ENCODE assay signal across 9 cellular contexts in the genomic region with DNA sequence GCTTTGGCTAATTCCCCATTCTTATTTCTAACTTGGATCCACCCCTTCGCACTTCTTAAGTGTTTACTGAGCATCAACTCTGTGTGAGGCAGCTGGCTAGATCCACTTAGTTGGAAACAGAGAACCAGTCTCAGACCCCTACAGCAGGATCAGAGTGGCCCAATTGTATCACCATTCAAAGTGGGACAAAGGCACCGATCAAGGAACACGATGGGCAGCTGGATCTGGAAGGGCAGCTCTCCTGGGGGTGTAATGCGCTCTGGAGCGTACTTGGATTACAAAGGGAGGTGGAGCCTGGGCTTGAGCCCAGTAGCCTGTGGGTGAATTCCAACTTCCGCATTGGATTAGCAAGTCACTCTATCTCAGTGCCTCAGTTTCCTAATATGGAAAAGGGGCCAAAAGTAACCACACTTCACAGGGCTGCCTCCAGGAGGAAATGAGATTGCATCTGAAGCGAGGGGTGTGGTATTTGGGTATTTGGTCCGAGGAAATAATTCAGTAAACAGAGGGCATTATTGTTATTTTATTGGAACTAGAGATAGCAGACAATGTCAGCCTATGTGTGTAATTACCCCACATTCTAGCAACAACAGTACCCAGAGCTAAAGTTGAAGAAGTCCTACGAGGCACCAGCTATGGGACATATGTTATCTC. TPM values are rescaled to one million over a fixed set of nuclear protein-coding genes. Genes with fewer than 3 reads are reported as not detected.
DNase-seq lines count a peak whose midpoint lies in the region; ATAC-seq and TF ChIP-seq lines count a peak whose summit lies in the region.
"Had no signal": no experiment of that assay in that cellular context is flagged by ENCODE, and none has a peak within 500 bp of the region (broad histone marks: within the 10 kb centered on the region; RNA-seq: fewer than 3 reads in every experiment).

No MANE protein-coding gene starts in this region.

- TF ChIP-seq POLR2A in right lobe of liver (IDR thresholded peaks at IDR 0.05) = no peak

- H3K27me3 Mint-ChIP-seq in chondrocyte (ENCODE audit: low read depth) = no peaks in the 10 kb centered on the region

- no peak overlapping the region for H3K27ac Mint-ChIP-seq in chondrocyte (ENCODE audit: unreplicated experiment)

- TF ChIP-seq CTCF in chondrocyte (IDR thresholded peaks at IDR 0.05) (no peak), right lobe of liver (IDR thresholded peaks at IDR 0.05) (no peak)

- H3K27me3 ChIP-seq in SJSA1 (replicated peaks) = no peaks in the 10 kb centered on the region
- no peaks in the 10 kb centered on the region for H3K27me3 ChIP-seq in right lobe of liver
- H3K27me3 ChIP-seq in subcutaneous abdominal adipose tissue (ENCODE audit: control insufficient read depth in 5 of 5, insufficient read depth in 4 of 5, low read length in 5 of 5) = no peaks in the 10 kb centered on the region

- intact Hi-C loops in right lobe of liver (cut with DNase I) = no loop called here

- H3K36me3 ChIP-seq in SJSA1 = peaks cover 28% of the 10 kb centered on the region
- H3K36me3 ChIP-seq in right lobe of liver = peaks cover 0 to 6% (median 0%) of the 10 kb centered on the region in 4 donors
- H3K36me3 ChIP-seq in subcutaneous abdominal adipose tissue (ENCODE audit: control insufficient read depth in 5 of 5, insufficient read depth in 5 of 5, low read length in 5 of 5) = peaks cover 0 to 8% (median 0%) of the 10 kb centered on the region in 5 donors

- H3K36me3 Mint-ChIP-seq in chondrocyte (ENCODE audit: low read depth) = peaks cover 7% of the 10 kb centered on the region

- H3K4me3 ChIP-seq in SJSA1 = no peak overlapping the region
- H3K4me3 ChIP-seq in right lobe of liver = peak overlapping the region in 2 of 3 donors; percentile 10 to 17
- peak overlapping the region; percentile 7 to 59 (median 52) for H3K4me3 ChIP-seq in subcutaneous abdominal adipose tissue (ENCODE audit: low read depth in 1 of 5, low read length in 5 of 5)

- WGBS in right lobe of liver (ENCODE audit: insufficient coverage, low coverage, low lambda C conversion rate, missing lambda C conversion rate) = 71% methylated on average over 5 of the region's 9 CpGs

- peak in 3 of 4 donors; percentile 11 to 34 (median 30) for ATAC-seq in right lobe of liver

- H3K27ac ChIP-seq in SJSA1 = peak overlapping the region; percentile 83
- H3K27ac ChIP-seq in right lobe of liver = peak overlapping the region; percentile 38 to 80 (median 68)
- peak overlapping the region; percentile 91 for H3K27ac ChIP-seq in subcutaneous abdominal adipose tissue (ENCODE audit: low read depth, low read length)

- DNase-seq in SJSA1 (ENCODE audit: low read depth in 1 of 2, low spot score in 2 of 2) (peak in 1 of 2 experiments; percentile 15), chondrocyte (ENCODE audit: low spot score) (no peak), right lobe of liver (no peak), RKO (ENCODE audit: low spot score) (no peak), A172 (ENCODE audit: low spot score) (no peak), NCI-H2196 (lab: John Stamatoyannopoulos, UW; ENCODE audit: unreplicated experiment) (no peak)
- DNase-seq: NCI-H1417 treated with DMSO at 0.1 percent for 48 hours, T-helper 9 cell had no signal

- peaks cover 48% of the 10 kb centered on the region for H3K4me1 Mint-ChIP-seq in chondrocyte (ENCODE audit: low read depth)

- peak overlapping the region; percentile 6 for H3K4me3 Mint-ChIP-seq in chondrocyte (ENCODE audit: unreplicated experiment)

- H3K9ac ChIP-seq in subcutaneous abdominal adipose tissue (ENCODE audit: low read length in 5 of 5) = peak overlapping the region in 3 of 5 donors; percentile 41 to 72 (median 56)

- H3K9me3 Mint-ChIP-seq in chondrocyte (ENCODE audit: low read depth) = no peaks in the 10 kb centered on the region

- no peaks in the 10 kb centered on the region for H3K9me3 ChIP-seq in SJSA1 (replicated peaks)
- H3K9me3 ChIP-seq in right lobe of liver = no peaks in the 10 kb centered on the region
- no peaks in the 10 kb centered on the region for H3K9me3 ChIP-seq in subcutaneous abdominal adipose tissue (ENCODE audit: control insufficient read depth in 5 of 5, low read length in 5 of 5)

- peaks cover 39% of the 10 kb centered on the region for H3K4me1 ChIP-seq in SJSA1 (replicated peaks)
- peaks cover 0 to 12% (median 0%) of the 10 kb centered on the region in 4 donors for H3K4me1 ChIP-seq in right lobe of liver
- peaks cover 25 to 80% (median 58%) of the 10 kb centered on the region in 5 donors for H3K4me1 ChIP-seq in subcutaneous abdominal adipose tissue (ENCODE audit: control insufficient read depth in 5 of 5, insufficient read depth in 5 of 5, low read length in 5 of 5)

RNA-seq across cellular contexts. Expression of gene ECE1, which starts 11.9 kb away (rescaled TPM):
- total RNA-seq in SJSA1 (2014; rRNA removed; shearing (Covaris generic)) = 67.2 and 82.6 TPM in 2 replicates
- total RNA-seq in chondrocyte = 83.7 to 99.2 TPM (median 98.5 TPM) in 3 replicates
- total RNA-seq in right lobe of liver = 10 to 100 TPM; 39.7 to 61.3 (median 43.8) TPM
- 65.8 and 66.3 TPM in 2 replicates for total RNA-seq in A172 (2014; rRNA removed; shearing (Covaris generic))
